Comparison of ENCODE assay signal across 9 cellular contexts in genomic region chr12:8242623-8242880, GRCh38. TPM values are rescaled to one million over a fixed set of nuclear protein-coding genes. Genes with fewer than 3 reads are reported as not detected.
DNase-seq lines count a peak whose midpoint lies in the region; ATAC-seq, FAIRE-seq and TF ChIP-seq lines count a peak whose summit lies in the region.
"Not testable (repeated sequence)": the region's sequence is repeated elsewhere in the genome, so short reads cannot be mapped to it uniquely, and the experiment has no call there.
"Had no signal": no experiment of that assay in that cellular context is flagged by ENCODE, and none has a peak within 500 bp of the region (broad histone marks: within the 10 kb centered on the region; RNA-seq: fewer than 3 reads in every experiment).

No MANE protein-coding gene starts in this region.

- not testable (repeated sequence) for H3K79me1 ChIP-seq in IMR-90 (ENCODE audit: low read depth in 1 of 2, low read length in 2 of 2)

- intact Hi-C loops in IMR-90 (cut with micrococcal nuclease); esophagus muscularis mucosa (cut with DNase I); HepG2 (cut with micrococcal nuclease; ENCODE audit: unreplicated experiment): not testable (repeated sequence)

- H3K9me1 ChIP-seq in IMR-90 (ENCODE audit: insufficient read depth, low read length), result not testable (repeated sequence)

- not testable (repeated sequence) for ATAC-seq in IMR-90 (ENCODE audit: low read depth); HepG2

- peak overlapping the region; percentile 87 for H2AK9ac ChIP-seq in IMR-90 (replicated peaks; ENCODE audit: low read depth, low read length, poor library complexity)

- H3K18ac ChIP-seq in IMR-90 (ENCODE audit: low read depth, low read length), result peak overlapping the region; percentile 59; the same call in 1 of the 2 replicates

- peak overlapping the region; percentile 81 for H2AFZ ChIP-seq in IMR-90 (replicated peaks; ENCODE audit: low read length, poor library complexity)
- not testable (repeated sequence) for H2AFZ ChIP-seq in HepG2 (ENCODE audit: low read length)

- H3K27ac ChIP-seq in CD8-positive, alpha-beta memory T cell (ENCODE audit: low read depth, low read length), result peak overlapping the region; percentile 57
- H3K27ac ChIP-seq in IMR-90 (ENCODE audit: insufficient read depth, low read length), result peak overlapping the region; percentile 99
- peak overlapping the region; percentile 46; the same call in 1 of the 2 replicates for H3K27ac ChIP-seq in VCaP
- H3K27ac ChIP-seq in esophagus muscularis mucosa (replicated peaks in 1 of 4), result peak overlapping the region; percentile 87 to 91 (median 88)
- peak overlapping the region; percentile 59 for H3K27ac ChIP-seq in HepG2 (ENCODE audit: extremely low read length, insufficient read depth, low read length)
- peak overlapping the region; percentile 52 for H3K27ac ChIP-seq in thymus (ENCODE audit: low read depth)

- peak overlapping the region; percentile 36 to 89 (median 66) for H3K27ac Mint-ChIP-seq in CD8-positive, alpha-beta memory T cell
- H3K27ac Mint-ChIP-seq in osteocyte (ENCODE audit: unreplicated experiment), result peak overlapping the region; percentile 82

- H3K56ac ChIP-seq in IMR-90 (ENCODE audit: extremely low read depth, insufficient read depth, low read length), result peak overlapping the region; percentile 76

- TF ChIP-seq EP300 in esophagus muscularis mucosa (IDR thresholded peaks at IDR 0.05); HepG2 (IDR thresholded peaks at IDR 0.05; ENCODE audit: low read depth in 2 of 2, low read length in 2 of 2); HepG2 (CRISPR knock-in tag; IDR thresholded peaks at IDR 0.05; ENCODE audit: borderline replicate concordance): not testable (repeated sequence)

- H3K4ac ChIP-seq in IMR-90 (ENCODE audit: low read depth, low read length), result peak overlapping the region; percentile 90

- H3K27me3 ChIP-seq in CD8-positive, alpha-beta memory T cell (ENCODE audit: insufficient read depth, low read length, poor library complexity, severe bottlenecking); IMR-90 (ENCODE audit: control insufficient read depth, insufficient read depth, low read length); esophagus muscularis mucosa; HepG2 (ENCODE audit: control insufficient read depth in 1 of 2, insufficient read depth in 2 of 2, low read length in 2 of 2); thymus (ENCODE audit: control insufficient read depth, insufficient read depth): not testable (repeated sequence)

- 0% methylated on average over 10 of the region's 28 CpGs; no CpG with 5 or more reads in 1 of the 2 experiments for WGBS in IMR-90 (ENCODE audit: extremely low coverage in 2 of 2, insufficient read length in 1 of 2), 2 experiments
- WGBS in esophagus muscularis mucosa, result 0% methylated on average over 12 of the region's 28 CpGs
- WGBS in HepG2 (ENCODE audit: low lambda C conversion rate), result no CpG with 5 or more reads among the region's 28 CpGs
- whole genome bisulfite sequencing in thymus, result under 1% methylated on average over 28 of the region's 28 CpGs

- peak overlapping the region; percentile 87 to 92 for H4K8ac ChIP-seq in IMR-90 (ENCODE audit: low read depth in 2 of 2, low read length in 2 of 2)

- not testable (repeated sequence) for TF ChIP-seq POLR2A in IMR-90 (IDR thresholded peaks at IDR 0.05; ENCODE audit: low read depth, low read length); esophagus muscularis mucosa (IDR thresholded peaks at IDR 0.05; ENCODE audit: low read depth); HepG2 (IDR thresholded peaks at IDR 0.05; ENCODE audit: insufficient read depth in 1 of 2, low read depth in 2 of 2, low read length in 2 of 2)

- in situ Hi-C loops in IMR-90 (cut with MboI; ENCODE audit: low sequenced_read_pairs); astrocyte of the cerebellum (cut with HindIII; ENCODE audit: low sequenced_read_pairs): not testable (repeated sequence)
- in situ Hi-C loops in HepG2 (cut with HindIII; ENCODE audit: extremely low pct_ligation_motif_present, low pct_unique_long_range_greater_than_20kb), result loop anchor here (25.0 kb wide), 1 partner anchor 130 kb away; the partner anchor contains the start of gene CLEC4A

- not testable (repeated sequence) for H3K9me3 Mint-ChIP-seq in CD8-positive, alpha-beta memory T cell; osteocyte (ENCODE audit: unreplicated experiment)

- H3K9ac ChIP-seq in IMR-90 (ENCODE audit: low read depth, low read length) (peak overlapping the region; percentile 60), HepG2 (ENCODE audit: insufficient read depth, low read depth, low read length) (peak overlapping the region; percentile 69)

- DNase-seq in CD8-positive, alpha-beta memory T cell, result peak in 1 of 5 donors; percentile 2
- DNase-seq in IMR-90; astrocyte of the cerebellum (ENCODE audit: low read depth); esophagus muscularis mucosa (ENCODE audit: extremely low spot score); HepG2 (ENCODE audit: low spot score); osteocyte (ENCODE audit: extremely low spot score, unreplicated experiment): not testable (repeated sequence)

- not testable (repeated sequence) for H4K5ac ChIP-seq in IMR-90 (ENCODE audit: low read depth, low read length)

- FAIRE-seq in HepG2 (lab: Jason Lieb, UNC), result not testable (repeated sequence)

- dilution Hi-C loops in IMR-90 (cut with HindIII; ENCODE audit: low sequenced_read_pairs, unreplicated experiment), result not testable (repeated sequence)

- peak overlapping the region; percentile 2; the same call in 1 of the 3 replicates for H2BK15ac ChIP-seq in IMR-90 (ENCODE audit: low read depth, low read length)

- peak overlapping the region; percentile 86 for H3K23ac ChIP-seq in IMR-90 (ENCODE audit: low read depth, low read length)

- not testable (repeated sequence) for H3K36me3 ChIP-seq in CD8-positive, alpha-beta memory T cell (ENCODE audit: insufficient read depth, low read length); IMR-90 (ENCODE audit: control insufficient read depth, insufficient read depth, low read length); esophagus muscularis mucosa; HepG2 (replicated peaks in 1 of 2; ENCODE audit: control insufficient read depth in 1 of 2, insufficient read depth in 2 of 2, low read length in 2 of 2); thymus (ENCODE audit: control insufficient read depth, insufficient read depth)

- peak overlapping the region; percentile 38; the same call in 1 of the 2 replicates for H2BK20ac ChIP-seq in IMR-90 (ENCODE audit: low read depth, low read length)

- H3K4me1 ChIP-seq in CD8-positive, alpha-beta memory T cell (ENCODE audit: insufficient read depth, low read length); IMR-90 (ENCODE audit: control insufficient read depth, insufficient read depth, low read length); HepG2 (ENCODE audit: insufficient read depth, low read length); thymus (ENCODE audit: control insufficient read depth, insufficient read depth, low read length): not testable (repeated sequence)
- peaks cover 0 to 13% (median 9%) of the 10 kb centered on the region in 4 donors for H3K4me1 ChIP-seq in esophagus muscularis mucosa

- H3K36me3 Mint-ChIP-seq in CD8-positive, alpha-beta memory T cell; osteocyte (ENCODE audit: unreplicated experiment): not testable (repeated sequence)

- peak overlapping the region; percentile 46 for H2AK5ac ChIP-seq in IMR-90 (ENCODE audit: low read depth, low read length)

- not testable (repeated sequence) for H4K20me1 ChIP-seq in IMR-90 (ENCODE audit: insufficient read depth, low read length); HepG2 (ENCODE audit: insufficient read depth, low read length)

- H4K91ac ChIP-seq in IMR-90 (ENCODE audit: insufficient read depth, low read depth, low read length), result peak overlapping the region; percentile 96

- H3K4me2 ChIP-seq in IMR-90 (ENCODE audit: low read depth, low read length) (peak overlapping the region; percentile 97), HepG2 (ENCODE audit: low read depth, low read length) (peak overlapping the region; percentile 74)

- not testable (repeated sequence) for TF ChIP-seq RAD21 in IMR-90 (IDR thresholded peaks at IDR 0.05; ENCODE audit: low read length); HepG2 (CRISPR knock-in tag; IDR thresholded peaks at IDR 0.05)

- peaks cover under 1 to 12% (median 11%) of the 10 kb centered on the region in 3 donors for H3K4me1 Mint-ChIP-seq in CD8-positive, alpha-beta memory T cell
- H3K4me1 Mint-ChIP-seq in osteocyte (ENCODE audit: unreplicated experiment), result not testable (repeated sequence)

- H3K9me3 ChIP-seq in CD8-positive, alpha-beta memory T cell (ENCODE audit: low read length); IMR-90 (ENCODE audit: control insufficient read depth, insufficient read depth, low read length); esophagus muscularis mucosa; HepG2 (ENCODE audit: low read length); thymus (ENCODE audit: control insufficient read depth): not testable (repeated sequence)

- H3K14ac ChIP-seq in IMR-90 (replicated peaks; ENCODE audit: low read depth, low read length), result peak overlapping the region; percentile 92

- peak overlapping the region; percentile 95 to 99 (median 97) for H3K4me3 Mint-ChIP-seq in CD8-positive, alpha-beta memory T cell
- H3K4me3 Mint-ChIP-seq in osteocyte (ENCODE audit: unreplicated experiment), result peak overlapping the region; percentile 81

- BruUV-seq in IMR-90 (replicated peaks; lab: Mats Ljungman, UMichigan); HepG2 (replicated peaks; lab: Mats Ljungman, UMichigan): not testable (repeated sequence)

- peak overlapping the region; percentile 55 for H3K4me3 ChIP-seq in CD8-positive, alpha-beta memory T cell (ENCODE audit: low read length)
- peak overlapping the region; percentile 50 for H3K4me3 ChIP-seq in IMR-90 (ENCODE audit: insufficient read depth, low read depth, low read length)
- peak overlapping the region; percentile 71 for H3K4me3 ChIP-seq in astrocyte of the cerebellum (ENCODE audit: low read depth, low read length)
- H3K4me3 ChIP-seq in esophagus muscularis mucosa, result peak overlapping the region; percentile 65 to 97 (median 80)
- H3K4me3 ChIP-seq in HepG2 (replicated peaks in 1 of 3; ENCODE audit: insufficient read depth in 1 of 3, low read depth in 2 of 3, low read length in 3 of 3), result peak overlapping the region; percentile 55 to 79 (median 66); a peak in 5 of 6 replicates
- peak overlapping the region; percentile 57 for H3K4me3 ChIP-seq in thymus (ENCODE audit: low read length)

- POLR2A ChIA-PET in CD8-positive, alpha-beta memory T cell (lab: Charles Lee); IMR-90 (lab: Charles Lee; ENCODE audit: unreplicated experiment); HepG2 (lab: Yijun Ruan, JAX): not testable (repeated sequence)

- CTCF ChIA-PET in CD8-positive, alpha-beta memory T cell (lab: Charles Lee); IMR-90 (lab: Yijun Ruan, JAX); HepG2 (lab: Yijun Ruan, JAX; ENCODE audit: low intra/inter-chr PET ratio, low total read pairs): not testable (repeated sequence)

- TF ChIP-seq CTCF in IMR-90 (conservative IDR thresholded peaks at IDR 0.05; ENCODE audit: low read depth, low read length); VCaP (conservative IDR thresholded peaks at IDR 0.05); astrocyte of the cerebellum (IDR thresholded peaks at IDR 0.05; ENCODE audit: low read depth, low read length, missing control alignments); esophagus muscularis mucosa (IDR thresholded peaks at IDR 0.05); osteocyte (IDR thresholded peaks at IDR 0.05): not testable (repeated sequence)
- peak; percentile 11; the same call in 1 of the 2 replicates for TF ChIP-seq CTCF in HepG2 (CRISPR knock-in tag; IDR thresholded peaks at IDR 0.05)

- H2BK5ac ChIP-seq in IMR-90 (ENCODE audit: low read depth, low read length, poor library complexity, severe bottlenecking), result peak overlapping the region; percentile 98

- H3K79me2 ChIP-seq in HepG2 (ENCODE audit: insufficient read depth, low read length), result not testable (repeated sequence)

- H2BK120ac ChIP-seq in IMR-90 (ENCODE audit: low read depth, low read length), result peak overlapping the region; percentile 84

- H3K27me3 Mint-ChIP-seq in CD8-positive, alpha-beta memory T cell; osteocyte (ENCODE audit: unreplicated experiment): not testable (repeated sequence)

RNA-seq across cellular contexts. Expression of gene FAM90A1, which starts 15.1 kb away (rescaled TPM):
- total RNA-seq in CD8-positive, alpha-beta memory T cell, result not detected
- 0.12 TPM for polyA plus RNA-seq in CD8-positive, alpha-beta memory T cell
- total RNA-seq in IMR-90 (2012; rRNA removed), result under 0.01 TPM in 1 of 2 replicates, not detected in the other
- polyA plus RNA-seq in IMR-90 (2012; rRNA removed), result 0.09 and 0.11 TPM in 2 replicates
- 0.09 and 0.10 TPM in 2 replicates for polyA plus RNA-seq in IMR-90 (2012; cell fraction: cytosol; rRNA removed)
- 0.28 and 0.30 TPM in 2 replicates for polyA plus RNA-seq in IMR-90 (2012; cell fraction: nucleus; rRNA removed; ENCODE audit: low replicate concordance)
- total RNA-seq in esophagus muscularis mucosa, result under 1 TPM in 1 of 4 donors, not detected in 3; under 0.01 TPM
- not detected in 2 replicates for total RNA-seq in HepG2 (2016; rRNA removed; fragmentation: Illumina TruSeq; extraction: Trizol)
- total RNA-seq in HepG2 (2016; cell fraction: cytosol; rRNA removed; fragmentation: Illumina TruSeq; extraction: Trizol; ENCODE audit: low read depth), result not detected in 2 replicates
- not detected in 2 replicates for total RNA-seq in HepG2 (2016; cell fraction: insoluble cytoplasmic fraction; rRNA removed; fragmentation: Illumina TruSeq; extraction: Trizol)
- not detected in 2 replicates for total RNA-seq in HepG2 (2016; cell fraction: membrane; rRNA removed; fragmentation: Illumina TruSeq; extraction: Trizol)
- total RNA-seq in HepG2 (2016; cell fraction: nucleus; rRNA removed; fragmentation: Illumina TruSeq; extraction: Trizol), result not detected in 2 replicates
- not detected in 2 replicates for polyA plus RNA-seq in HepG2 (2011; rRNA removed)
- not detected in 2 replicates for polyA plus RNA-seq in HepG2 (2011; cell fraction: cytosol; rRNA removed)
- not detected in 2 replicates for polyA plus RNA-seq in HepG2 (2011; cell fraction: nucleus; rRNA removed)
- not detected in 2 replicates for polyA plus RNA-seq in HepG2 (2012)
- polyA plus RNA-seq in HepG2 (2016; cell fraction: cytosol; fragmentation: Illumina TruSeq; extraction: Trizol; ENCODE audit: low read depth), result not detected in 2 replicates
- polyA plus RNA-seq in HepG2 (2016; cell fraction: insoluble cytoplasmic fraction; fragmentation: Illumina TruSeq; extraction: Trizol; ENCODE audit: low read depth), result not detected in 2 replicates
- not detected in 2 replicates for polyA plus RNA-seq in HepG2 (2016; cell fraction: membrane; fragmentation: Illumina TruSeq; extraction: Trizol; ENCODE audit: low read depth)
- not detected in 2 replicates for polyA plus RNA-seq in HepG2 (2016; cell fraction: nucleus; fragmentation: Illumina TruSeq; extraction: Trizol; ENCODE audit: insufficient read depth, low read depth)
- polyA minus RNA-seq in HepG2 (2011; rRNA and poly(A)+ RNA removed; ENCODE audit: low replicate concordance), result not detected in 2 replicates
- not detected in 2 replicates for polyA minus RNA-seq in HepG2 (2011; cell fraction: cytosol; rRNA and poly(A)+ RNA removed)
- polyA minus RNA-seq in HepG2 (2011; cell fraction: nucleus; rRNA and poly(A)+ RNA removed), result not detected in 2 replicates
- not detected in 2 replicates for total RNA-seq in osteocyte
- polyA plus RNA-seq in thymus, result 0.37 TPM
- total RNA-seq: myocyte had no signal

Comparison
In these comparisons a context has a peak if more than half of its experiments do, and no peak if none do; other contexts are left out.
1. H3K27ac ChIP-seq: peak in every context shown above with its lines; median percentile 99 in IMR-90; 88 in esophagus muscularis mucosa; 59 in HepG2; 57 in CD8-positive, alpha-beta memory T cell; 52 in thymus; 46 in VCaP.